In the genomic region with DNA sequence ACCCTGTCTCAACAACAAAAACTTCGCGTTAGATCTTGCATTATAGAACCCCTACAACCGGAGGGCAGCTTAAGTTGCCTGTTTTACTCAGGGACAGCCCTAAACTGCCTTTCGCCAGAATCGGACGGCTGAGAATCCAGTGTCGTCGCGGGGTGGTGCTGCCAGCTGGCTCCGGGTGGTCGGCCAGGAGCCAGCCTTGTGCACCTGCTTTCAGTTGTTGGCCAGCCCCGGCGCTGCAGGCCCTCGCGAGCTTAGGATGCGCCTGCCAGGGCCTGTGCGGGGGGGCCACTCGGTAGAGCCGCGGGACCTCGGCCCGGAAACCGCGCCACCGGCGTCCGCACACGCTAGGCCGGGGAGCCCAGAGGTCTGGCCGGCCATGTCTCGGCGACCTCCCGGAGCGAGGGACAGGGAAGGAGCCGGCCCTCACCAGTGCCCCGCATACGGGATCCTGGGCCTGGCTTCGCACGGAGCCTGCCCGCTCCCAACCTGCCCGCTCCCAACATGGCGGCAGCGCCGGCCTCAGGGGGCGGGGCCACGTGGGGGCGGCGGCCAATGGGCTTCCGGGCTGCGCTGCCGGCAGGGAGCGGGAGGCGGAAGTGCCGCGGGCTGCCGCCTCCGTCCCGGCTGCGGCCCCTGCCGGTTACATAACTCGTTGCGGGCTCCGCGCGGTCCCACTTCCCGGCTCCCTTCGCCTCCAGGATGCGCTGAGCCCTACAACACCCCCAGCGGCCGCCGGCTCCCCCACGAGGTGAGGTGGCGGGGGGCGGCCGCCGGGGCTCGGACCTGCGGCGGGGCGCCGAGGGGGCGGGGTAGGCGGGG, we compare ENCODE assay signal across 8 cellular contexts. TPM values are rescaled to one million over a fixed set of nuclear protein-coding genes. Genes with fewer than 3 reads are reported as not detected.
DNase-seq lines count a peak whose midpoint lies in the region; ATAC-seq and TF ChIP-seq lines count a peak whose summit lies in the region.

No MANE protein-coding gene starts in this region.

- peaks cover 15% of the 10 kb centered on the region for H3K36me3 Mint-ChIP-seq in dendritic cell treated with granulocyte-macrophage colony-stimulating factor and Interleukin-4, amounts not matched to agents 40 ng/mL and 50 ng/mL, for 4 days (ENCODE audit: low read depth)

- H3K36me3 ChIP-seq in right lobe of liver: no peaks in the 10 kb centered on the region

- no peaks in the 10 kb centered on the region for H3K9me3 Mint-ChIP-seq in dendritic cell treated with granulocyte-macrophage colony-stimulating factor and Interleukin-4, amounts not matched to agents 40 ng/mL and 50 ng/mL, for 4 days

- H3K27ac ChIP-seq in right lobe of liver: peak overlapping the region; percentile 97 to 98 (median 97)

- peak overlapping the region; percentile 63 to 91 (median 89) for H3K4me3 ChIP-seq in right lobe of liver

- H3K4me3 Mint-ChIP-seq in dendritic cell treated with granulocyte-macrophage colony-stimulating factor and Interleukin-4, amounts not matched to agents 40 ng/mL and 50 ng/mL, for 4 days: peak overlapping the region; percentile 74

- no peaks in the 10 kb centered on the region for H3K27me3 ChIP-seq in right lobe of liver

- H3K27ac Mint-ChIP-seq in dendritic cell treated with granulocyte-macrophage colony-stimulating factor and Interleukin-4, amounts not matched to agents 40 ng/mL and 50 ng/mL, for 4 days: peak overlapping the region; percentile 85

- DNase-seq in CD1c-positive myeloid dendritic cell (ENCODE audit: extremely low spot score) (peak; percentile 97), NCI-H524 (lab: John Stamatoyannopoulos, UW) (peak; percentile 78 to 89), right lobe of liver (peak; percentile 92 to 96 (median 95))
- DNase-seq in activated CD4-positive, alpha-beta T cell treated with anti-CD3 and anti-CD28 coated beads, Interleukin-2, amount 50 U/mL, for 24 hours (ENCODE audit: low read depth in 1 of 2, low spot score in 1 of 2): peak; percentile 82 to 83
- peak; percentile 89 for DNase-seq in stimulated activated CD4-positive, alpha-beta T cell treated with anti-CD3 and anti-CD28 coated beads, Interleukin-4, amount 100 ng/mL, for 24 hours

- peak; percentile 77 for ATAC-seq in GM19328 (IDR thresholded peaks at IDR 0.05; ENCODE audit: unreplicated experiment)
- ATAC-seq in HG03469 (IDR thresholded peaks at IDR 0.05; ENCODE audit: unreplicated experiment): peak; percentile 51
- ATAC-seq in right lobe of liver: peak; percentile 85 to 94 (median 88)

- peaks cover 52% of the 10 kb centered on the region for H3K4me1 Mint-ChIP-seq in dendritic cell treated with granulocyte-macrophage colony-stimulating factor and Interleukin-4, amounts not matched to agents 40 ng/mL and 50 ng/mL, for 4 days (ENCODE audit: low read depth)

- H3K4me1 ChIP-seq in right lobe of liver: peaks cover 0 to 43% (median 14%) of the 10 kb centered on the region in 4 donors

- peak; percentile 31 to 39 (median 38) for TF ChIP-seq CTCF in right lobe of liver (IDR thresholded peaks at IDR 0.05)

- peak; percentile 68 for TF ChIP-seq POLR2A in right lobe of liver (IDR thresholded peaks at IDR 0.05)

- no peaks in the 10 kb centered on the region for H3K27me3 Mint-ChIP-seq in dendritic cell treated with granulocyte-macrophage colony-stimulating factor and Interleukin-4, amounts not matched to agents 40 ng/mL and 50 ng/mL, for 4 days

- intact Hi-C loops in dendritic cell treated with granulocyte-macrophage colony-stimulating factor and Interleukin-4, amounts not matched to agents 40 ng/mL and 50 ng/mL, for 4 days (cut with micrococcal nuclease): loop anchor here (1.0 to 5.0 kb wide), 4 partner anchors 43 to 193 kb away; a partner anchor contains a TSS
- intact Hi-C loops in right lobe of liver (cut with DNase I): no loop called here

- no peaks in the 10 kb centered on the region for H3K9me3 ChIP-seq in right lobe of liver

- no CpG with 5 or more reads among the region's 83 CpGs for WGBS in right lobe of liver (ENCODE audit: insufficient coverage, low coverage, low lambda C conversion rate, missing lambda C conversion rate)

RNA-seq across cellular contexts. Expression of a gene that starts 14.2 kb away (rescaled TPM):
- total RNA-seq in right lobe of liver: 10 to 100 TPM; 25.0 to 46.6 (median 30.8) TPM

RNA-seq across cellular contexts. Expression of a gene that starts 14.3 kb away (rescaled TPM):
- 1 to 10 TPM in 3 of 6 experiments, under 1 TPM in 3; 0.86 to 1.7 (median 1.1) TPM for total RNA-seq in right lobe of liver

RNA-seq across cellular contexts. Expression of a gene that starts 37.6 kb away (rescaled TPM):
- total RNA-seq in right lobe of liver: not detected

RNA-seq across cellular contexts. Expression of a gene that starts 43.2 kb away (rescaled TPM):
- total RNA-seq in right lobe of liver: 1 to 10 TPM; 3.8 to 9.8 (median 6.6) TPM

RNA-seq across cellular contexts. Expression of a gene that starts 56.6 kb away (rescaled TPM):
- 1 to 10 TPM; 3.4 to 5.3 (median 4.1) TPM for total RNA-seq in right lobe of liver

Comparison
In these comparisons a context has a peak if more than half of its experiments do, and no peak if none do; other contexts are left out.
1. Peak in every context shown above with its lines: DNase-seq, ATAC-seq, H3K4me3 ChIP-seq and H3K27ac ChIP-seq.